In genomic region chrX:40146471-40147398, GRCh38 we compare ENCODE assay signal across 8 cellular contexts. TPM values are rescaled to one million over a fixed set of nuclear protein-coding genes. Genes with fewer than 3 reads are reported as not detected.
DNase-seq lines count a peak whose midpoint lies in the region; ATAC-seq, FAIRE-seq and TF ChIP-seq lines count a peak whose summit lies in the region.

No MANE protein-coding gene starts in this region.

- no TSS peak for BruUV-seq in K562 (replicated peaks; lab: Mats Ljungman, UMichigan)

- TF ChIP-seq RAD21 in K562 (CRISPR knock-in tag; conservative IDR thresholded peaks at IDR 0.05 in 1 of 2, IDR thresholded peaks at IDR 0.05 in 1 of 2) = no peak

- peaks cover 37% of the 10 kb centered on the region for H3K79me2 ChIP-seq in K562 (ENCODE audit: control insufficient read depth, insufficient read depth, low read length)

- POLR2A ChIA-PET in K562 (lab: Yijun Ruan, JAX) = no interaction called here

- no peak overlapping the region for H3K9ac ChIP-seq in K562 (ENCODE audit: insufficient read depth in 1 of 2, low read depth in 2 of 2, low read length in 2 of 2)

- no peak overlapping the region for H2AFZ ChIP-seq in K562 (ENCODE audit: low read depth, low read length)

- no peak overlapping the region for H3K4me2 ChIP-seq in K562 (ENCODE audit: insufficient read depth, low read length)

- no peak for FAIRE-seq in K562 (lab: Jason Lieb, UNC)

- no peaks in the 10 kb centered on the region for H3K9me1 ChIP-seq in K562 (ENCODE audit: control insufficient read depth, insufficient read depth, low read length)

- in situ Hi-C loops in K562 (cut with MboI) = no loop called here

- intact Hi-C loops in K562 (cut with micrococcal nuclease) (no loop called here), spleen (cut with DNase I; ENCODE audit: low total_unique reads) (no loop called here)

- H3K9me3 ChIP-seq in MG63 (no peaks in the 10 kb centered on the region), K562 (replicated peaks; ENCODE audit: control insufficient read depth, insufficient read depth, low read depth, low read length) (no peaks in the 10 kb centered on the region), spleen (no peaks in the 10 kb centered on the region)

- ATAC-seq in K562 (no peak), GM18858 (IDR thresholded peaks at IDR 0.05; ENCODE audit: unreplicated experiment) (no peak)

- TF ChIP-seq CTCF in K562 (IDR thresholded peaks at IDR 0.05 in 2 of 3, conservative IDR thresholded peaks at IDR 0.05 in 1 of 3; ENCODE audit: insufficient read depth in 2 of 3, low read depth in 1 of 3, low read length in 3 of 3) (no peak), spleen (IDR thresholded peaks at IDR 0.05 in 8 of 11, conservative IDR thresholded peaks at IDR 0.05 in 3 of 11) (peak in 1 of 11 experiments; percentile 30)

- peaks cover 41 to 65% of the 10 kb centered on the region in 2 experiments for H3K4me1 ChIP-seq in K562 (replicated peaks in 1 of 2; ENCODE audit: control insufficient read depth in 2 of 2, insufficient read depth in 2 of 2, low read length in 2 of 2)
- peaks cover 0 to 68% (median 37%) of the 10 kb centered on the region in 6 donors for H3K4me1 ChIP-seq in spleen

- no peaks in the 10 kb centered on the region for H4K20me1 ChIP-seq in K562 (replicated peaks; ENCODE audit: control insufficient read depth, insufficient read depth, low read length)

- peak overlapping the region; percentile 49 for H3K4me3 ChIP-seq in MG63
- H3K4me3 ChIP-seq in K562 = no peak overlapping the region
- peak overlapping the region; percentile 13 to 67 (median 34) for H3K4me3 ChIP-seq in spleen

- H3K36me3 ChIP-seq in MG63 (no peaks in the 10 kb centered on the region), K562 (ENCODE audit: control insufficient read depth, insufficient read depth, low read length) (no peaks in the 10 kb centered on the region), spleen (no peaks in the 10 kb centered on the region)

- H3K27me3 ChIP-seq in MG63 = no peaks in the 10 kb centered on the region
- no peaks in the 10 kb centered on the region for H3K27me3 ChIP-seq in K562 (ENCODE audit: control insufficient read depth in 2 of 2, insufficient read depth in 2 of 2, low read length in 2 of 2)
- peaks cover 4 to 73% (median 33%) of the 10 kb centered on the region in 7 donors for H3K27me3 ChIP-seq in spleen (replicated peaks in 1 of 7)

- no peak for TF ChIP-seq EP300 in K562 (IDR thresholded peaks at IDR 0.05; ENCODE audit: low read length)

- CTCF ChIA-PET in K562 (lab: Yijun Ruan, JAX; ENCODE audit: low intra/inter-chr PET ratio) = no interaction called here

- TF ChIP-seq POLR2A in K562 (conservative IDR thresholded peaks at IDR 0.05) (no peak), spleen (IDR thresholded peaks at IDR 0.05) (no peak)

- peak; percentile 42 for DNase-seq in Daoy (ENCODE audit: low read depth)
- peak; percentile 41 for DNase-seq in MG63
- DNase-seq in K562 (ENCODE audit: extremely low read depth in 1 of 4, low spot score in 3 of 4) = no peak
- DNase-seq in iris pigment epithelial cell (ENCODE audit: low read depth) = peak; percentile 44
- DNase-seq in spleen = peak; percentile 83
- DNase-seq in NCI-H82 treated with DMSO at 0.1 percent for 48 hours (lab: John Stamatoyannopoulos, UW; ENCODE audit: unreplicated experiment) = no peak
- DNase-seq in ecto neural progenitor cell (ENCODE audit: low spot score) = no peak

- no peak overlapping the region for H3K27ac ChIP-seq in K562 (ENCODE audit: extremely low read depth, low read depth, low read length)
- no peak overlapping the region for H3K27ac ChIP-seq in spleen

- WGBS in K562 (ENCODE audit: insufficient coverage, low coverage, missing lambda C conversion rate) = 93% methylated on average over 15 of the region's 76 CpGs
- WGBS in spleen, 5 donors = 21 to 44% (median 29%) methylated on average over 32 to 76 of the region's 76 CpGs

TF ChIP-seq in K562, 482 proteins besides CTCF, POLR2A, EP300 and RAD21:
- peak; percentile 77; the same call in 1 of the 2 replicates for TF ChIP-seq ZBTB33 (CRISPR knock-in tag; IDR thresholded peaks at IDR 0.05)
- no peak for TF ChIP-seq TEAD2 (tag; IDR thresholded peaks at IDR 0.05)

RNA-seq across cellular contexts. Expression of gene BCOR, which starts 49.0 kb away (rescaled TPM):
- total RNA-seq in Daoy (2014; rRNA removed; shearing (Covaris generic)) = 35.5 and 36.6 TPM in 2 replicates
- total RNA-seq in MG63 (2014; rRNA removed; shearing (Covaris generic); ENCODE audit: low replicate concordance) = 13.4 and 15.0 TPM in 2 replicates
- 128 and 140 TPM in 2 replicates for total RNA-seq in K562 (2011; cell fraction: chromatin; rRNA removed; ENCODE audit: low replicate concordance)
- total RNA-seq in K562 (2011; cell fraction: nucleolus; rRNA removed) = 71.6 and 74.4 TPM in 2 replicates
- total RNA-seq in K562 (2011; cell fraction: nucleoplasm; rRNA removed) = 97.0 and 135 TPM in 2 replicates
- total RNA-seq in K562 (2014; rRNA removed) = 73.7 and 76.0 TPM in 2 replicates
- total RNA-seq in K562 (2014; rRNA removed; fragmentation: Illumina TruSeq; extraction: Trizol) = 37.6 and 37.9 TPM in 2 replicates
- 33.0 and 36.6 TPM in 2 replicates for total RNA-seq in K562 (2015; rRNA removed; fragmentation: Illumina TruSeq; extraction: Trizol)
- 98.3 and 113 TPM in 2 replicates for total RNA-seq in K562 (2021)
- 27.5 and 28.1 TPM in 2 replicates for polyA plus RNA-seq in K562 (2011; rRNA removed)
- polyA plus RNA-seq in K562 (2011; cell fraction: cytosol; rRNA removed) = 30.1 and 38.0 TPM in 2 replicates
- 64.0 and 93.7 TPM in 2 replicates for polyA plus RNA-seq in K562 (2011; cell fraction: nucleus; rRNA removed)
- polyA plus RNA-seq in K562 (2012) = 72.8 and 76.1 TPM in 2 replicates
- 88.1 and 98.5 TPM in 2 replicates for polyA plus RNA-seq in K562 (2014; fragmentation: Illumina TruSeq; extraction: Trizol)
- 10 to 100 TPM; 32.0 to 37.4 TPM for polyA plus RNA-seq in K562 (2014; fragmentation: Nextera tagmentation; extraction: Ambion mirVana)
- 44.4 and 64.6 TPM in 2 replicates for polyA plus RNA-seq in K562 (2014; rRNA removed)
- 40.5 and 49.5 TPM in 2 replicates for polyA minus RNA-seq in K562 (2011; rRNA and poly(A)+ RNA removed)
- 105 and 120 TPM in 2 replicates for polyA minus RNA-seq in K562 (2011; cell fraction: cytosol; rRNA and poly(A)+ RNA removed)
- 36.9 and 50.0 TPM in 2 replicates for polyA minus RNA-seq in K562 (2011; cell fraction: nucleus; rRNA and poly(A)+ RNA removed)
- 10 to 100 TPM; 26.1 to 38.6 (median 31.8) TPM for total RNA-seq in spleen
- polyA plus RNA-seq in spleen = 10 to 100 TPM in 1 of 3 donors, 1 to 10 TPM in 2; 8.3 to 13.1 (median 9.8) TPM

Comparison
In these comparisons a context has a peak if more than half of its experiments do, and no peak if none do; other contexts are left out.
1. DNase-seq: peak in Daoy (single experiment), MG63 (single experiment), iris pigment epithelial cell (single experiment) and spleen (single experiment); none in K562 (0 of 4), NCI-H82 treated with DMSO at 0.1 percent for 48 hours (single experiment) and ecto neural progenitor cell (single experiment).